ENCODE assay signal across 17 cellular contexts in the genomic region with DNA sequence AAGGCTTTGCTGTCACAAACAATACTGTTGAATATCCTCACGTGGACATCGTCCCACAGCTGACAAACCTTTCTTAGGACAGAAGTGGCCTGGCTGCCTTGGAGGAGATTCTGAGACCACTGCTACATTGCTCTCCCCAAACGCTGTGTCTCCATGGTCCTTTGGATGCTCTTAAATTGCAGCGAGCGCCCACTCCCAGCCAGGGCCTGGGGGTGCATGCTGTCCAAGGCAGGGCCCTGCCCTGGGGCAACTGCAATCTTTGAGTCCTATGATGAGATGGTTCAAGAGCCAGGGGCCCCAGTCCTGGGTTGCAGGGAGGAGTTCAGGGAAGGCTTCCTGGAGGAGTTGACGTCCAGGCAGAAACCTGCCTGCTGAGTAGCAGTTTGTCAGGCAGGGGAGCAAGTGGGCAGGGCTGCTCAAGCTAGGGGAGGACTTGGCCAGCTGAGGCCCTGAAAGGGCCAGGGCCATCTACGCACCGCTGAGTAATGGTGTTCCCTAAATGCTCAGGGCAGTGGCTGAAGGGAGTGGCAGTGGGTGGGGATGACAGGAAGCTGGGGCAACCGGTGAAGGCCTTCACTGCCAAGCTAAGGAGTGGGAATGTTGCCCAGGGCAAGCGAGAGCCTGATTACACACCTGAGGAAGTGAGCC. TPM values are rescaled to one million over a fixed set of nuclear protein-coding genes. Genes with fewer than 3 reads are reported as not detected.
A peak's percentile ranks its signal among the peaks of the same experiment; 100 is the strongest.
DNase-seq lines count a peak whose midpoint lies in the region; ATAC-seq and TF ChIP-seq lines count a peak whose summit lies in the region.
"Had no signal": no experiment of that assay in that cellular context is flagged by ENCODE, and none has a peak within 500 bp of the region (broad histone marks: within the 10 kb centered on the region; RNA-seq: fewer than 3 reads in every experiment).

No MANE protein-coding gene starts in this region.

- H3K27me3 ChIP-seq in mammary epithelial cell (ENCODE audit: insufficient read depth, low read length) (no peaks in the 10 kb centered on the region), lower lobe of right lung (ENCODE audit: low read depth) (peaks cover 4% of the 10 kb centered on the region), prostate gland (replicated peaks; ENCODE audit: insufficient read depth) (no peaks in the 10 kb centered on the region)

- peak overlapping the region; percentile 46 for H3K9ac ChIP-seq in mammary epithelial cell (ENCODE audit: insufficient read depth, low read length)

- no peak overlapping the region for H3K4me3 Mint-ChIP-seq in activated T-cell treated with anti-CD3 and anti-CD28 coated beads, Interleukin-2, amount 50 U/mL, for 72 hours
- H3K4me3 Mint-ChIP-seq: activated CD4-positive, alpha-beta T cell treated with anti-CD3 and anti-CD28 coated beads for 36 hours; activated naive CD8-positive, alpha-beta T cell treated with anti-CD3 and anti-CD28 coated beads for 36 hours had no signal

- H2AFZ ChIP-seq in mammary epithelial cell (ENCODE audit: low read depth, low read length), result no peak overlapping the region

- peak; percentile 13 to 35 for ATAC-seq in activated T-cell treated with anti-CD3 and anti-CD28 coated beads, Interleukin-2, amount 50 U/mL, for 72 hours (replicated peaks in 1 of 2)
- ATAC-seq in lower lobe of right lung, result peak; percentile 72 to 77
- ATAC-seq in GM21737 (IDR thresholded peaks at IDR 0.05; ENCODE audit: unreplicated experiment), result no peak
- ATAC-seq: activated CD4-positive, alpha-beta T cell treated with anti-CD3 and anti-CD28 coated beads for 36 hours; left cardiac atrium had no signal

- no peaks in the 10 kb centered on the region for H3K9me3 Mint-ChIP-seq in activated T-cell treated with anti-CD3 and anti-CD28 coated beads, Interleukin-2, amount 50 U/mL, for 72 hours
- H3K9me3 Mint-ChIP-seq: activated naive CD8-positive, alpha-beta T cell treated with anti-CD3 and anti-CD28 coated beads for 36 hours had no signal

- H3K4me1 Mint-ChIP-seq in activated T-cell treated with anti-CD3 and anti-CD28 coated beads, Interleukin-2, amount 50 U/mL, for 72 hours (ENCODE audit: low read depth), result no peaks in the 10 kb centered on the region
- H3K4me1 Mint-ChIP-seq: activated CD4-positive, alpha-beta T cell treated with anti-CD3 and anti-CD28 coated beads for 36 hours; activated naive CD8-positive, alpha-beta T cell treated with anti-CD3 and anti-CD28 coated beads for 36 hours had no signal

- H3K9me3 ChIP-seq in mammary epithelial cell (replicated peaks; ENCODE audit: insufficient read depth, low read length) (peaks cover 3% of the 10 kb centered on the region), lower lobe of right lung (no peaks in the 10 kb centered on the region), prostate gland (no peaks in the 10 kb centered on the region)

- no peaks in the 10 kb centered on the region for H3K79me2 ChIP-seq in mammary epithelial cell (ENCODE audit: insufficient read depth, low read length)

- peak overlapping the region; percentile 32 for H3K4me2 ChIP-seq in mammary epithelial cell (ENCODE audit: insufficient read depth, low read depth, low read length)
- H3K4me2 ChIP-seq: smooth muscle cell had no signal

- WGBS in mammary epithelial cell (ENCODE audit: low coverage, missing lambda C conversion rate), result 60% methylated on average over 8 of the region's 10 CpGs
- 80% methylated on average over 10 of the region's 10 CpGs for WGBS in urinary bladder
- 79% methylated on average over 10 of the region's 10 CpGs for WGBS in prostate gland

- dilution Hi-C loops in mammary epithelial cell (cut with HindIII; ENCODE audit: low sequenced_read_pairs), result no loop called here

- BruUV-seq in mammary epithelial cell (replicated peaks; lab: Mats Ljungman, UMichigan), result TSS peak; percentile 25

- H4K20me1 ChIP-seq in mammary epithelial cell (ENCODE audit: insufficient read depth, low read length), result no peaks in the 10 kb centered on the region

- peaks cover 24% of the 10 kb centered on the region for H3K27me3 Mint-ChIP-seq in activated T-cell treated with anti-CD3 and anti-CD28 coated beads, Interleukin-2, amount 50 U/mL, for 72 hours (ENCODE audit: low read depth)

- peak overlapping the region; percentile 98 for H3K27ac ChIP-seq in mammary epithelial cell (ENCODE audit: insufficient read depth, low read depth, low read length)
- H3K27ac ChIP-seq in lower lobe of right lung, result no peak overlapping the region
- H3K27ac ChIP-seq in urinary bladder (ENCODE audit: low read depth), result peak overlapping the region; percentile 57
- H3K27ac ChIP-seq in prostate gland, result no peak overlapping the region
- H3K27ac ChIP-seq: HL-60 had no signal

- in situ Hi-C loops in mammary epithelial cell (cut with MboI; ENCODE audit: low sequenced_read_pairs in 2 of 2), result no loop called here

- no peak for TF ChIP-seq CTCF in mammary epithelial cell (conservative IDR thresholded peaks at IDR 0.05 in 1 of 2, IDR thresholded peaks at IDR 0.05 in 1 of 2; ENCODE audit: extremely low read depth in 1 of 2, insufficient read depth in 1 of 2, low read depth in 1 of 2, low read length in 2 of 2)
- no peak for TF ChIP-seq CTCF in lower lobe of right lung (IDR thresholded peaks at IDR 0.05)
- TF ChIP-seq CTCF in prostate gland (IDR thresholded peaks at IDR 0.05), result no peak

- no peak for DNase-seq in activated T-cell treated with anti-CD3 and anti-CD28 coated beads, Interleukin-2, amount 50 U/mL, for 72 hours
- DNase-seq in activated T-cell treated with anti-CD3 and anti-CD28 coated beads, Interleukin-2, amount 50 U/mL, for 1 hour, result no peak
- peak; percentile 99 for DNase-seq in mammary epithelial cell
- no peak for DNase-seq in lower lobe of right lung
- no peak for DNase-seq in prostate gland (ENCODE audit: low spot score)
- DNase-seq in NOMO-1 treated with DMSO at 0.1 percent for 48 hours (lab: John Stamatoyannopoulos, UW; ENCODE audit: unreplicated experiment), result no peak
- DNase-seq: activated CD4-positive, alpha-beta T cell treated with anti-CD3 and anti-CD28 coated beads for 36 hours; activated naive CD8-positive, alpha-beta T cell treated with anti-CD3 and anti-CD28 coated beads for 36 hours; hippocampal formation; Kasumi-1; left cardiac atrium; NCI-H345; T-helper 9 cell had no signal

- H3K36me3 ChIP-seq in mammary epithelial cell (ENCODE audit: insufficient read depth, low read length), result no peaks in the 10 kb centered on the region
- no peaks in the 10 kb centered on the region for H3K36me3 ChIP-seq in lower lobe of right lung
- H3K36me3 ChIP-seq in urinary bladder (ENCODE audit: insufficient read depth), result no peaks in the 10 kb centered on the region
- H3K36me3 ChIP-seq in prostate gland, result no peaks in the 10 kb centered on the region

- H3K4me1 ChIP-seq in mammary epithelial cell (ENCODE audit: insufficient read depth, low read length) (peaks cover 54% of the 10 kb centered on the region), lower lobe of right lung (no peaks in the 10 kb centered on the region), urinary bladder (ENCODE audit: insufficient read depth) (no peaks in the 10 kb centered on the region), prostate gland (replicated peaks) (no peaks in the 10 kb centered on the region)

- intact Hi-C loops in mammary epithelial cell (cut with micrococcal nuclease) (loop anchor here (1.0 to 5.0 kb wide), 2 partner anchors 22 to 347 kb away; no protein-coding TSS in a partner anchor), lower lobe of right lung (cut with DNase I) (no loop called here), prostate gland (cut with DNase I) (no loop called here)

- no peak overlapping the region for H3K27ac Mint-ChIP-seq in activated T-cell treated with anti-CD3 and anti-CD28 coated beads, Interleukin-2, amount 50 U/mL, for 72 hours
- H3K27ac Mint-ChIP-seq: activated CD4-positive, alpha-beta T cell treated with anti-CD3 and anti-CD28 coated beads for 36 hours; activated naive CD8-positive, alpha-beta T cell treated with anti-CD3 and anti-CD28 coated beads for 36 hours had no signal

- H3K36me3 Mint-ChIP-seq in activated T-cell treated with anti-CD3 and anti-CD28 coated beads, Interleukin-2, amount 50 U/mL, for 72 hours (ENCODE audit: insufficient read depth in 2 of 2), result no peaks in the 10 kb centered on the region
- H3K36me3 Mint-ChIP-seq: activated naive CD8-positive, alpha-beta T cell treated with anti-CD3 and anti-CD28 coated beads for 36 hours had no signal

- CTCF ChIA-PET in mammary epithelial cell (lab: Charles Lee; ENCODE audit: low non-redundant PET), result interaction anchor here (0.6 to 1.1 kb wide), 3 partner anchors 10 to 33 kb away, joined by 4 to 8 read pairs (median 4); no protein-coding TSS in a partner anchor

- TF ChIP-seq POLR2A in prostate gland (IDR thresholded peaks at IDR 0.05), result no peak

- H3K4me3 ChIP-seq in mammary epithelial cell (replicated peaks in 1 of 3; ENCODE audit: insufficient read depth in 1 of 3, low read depth in 2 of 3, low read length in 3 of 3), result no peak overlapping the region
- H3K4me3 ChIP-seq in lower lobe of right lung, result no peak overlapping the region
- no peak overlapping the region for H3K4me3 ChIP-seq in urinary bladder (ENCODE audit: low read depth, low read length)
- no peak overlapping the region for H3K4me3 ChIP-seq in prostate gland
- H3K4me3 ChIP-seq: smooth muscle cell had no signal

RNA-seq across cellular contexts. Expression of a gene that starts 10.8 kb away (rescaled TPM):
- total RNA-seq in activated T-cell treated with anti-CD3 and anti-CD28 coated beads, Interleukin-2, amount 50 U/mL, for 72 hours, result under 1 TPM; 0.16 to 0.38 TPM
- 1,000 to 10,000 TPM in 1 of 2 donors, 100 to 1,000 TPM in 1; 574 to 1,408 TPM for total RNA-seq in mammary epithelial cell
- 1,215 TPM for polyA plus RNA-seq in mammary epithelial cell
- polyA minus RNA-seq in mammary epithelial cell, result 602 TPM
- 90.0 TPM for total RNA-seq in lower lobe of right lung
- total RNA-seq in urinary bladder, result 87.1 TPM
- 65.3 TPM for polyA plus RNA-seq in urinary bladder
- 100 to 1,000 TPM; 103 to 167 TPM for total RNA-seq in prostate gland

Comparison
In these comparisons a context has a peak if more than half of its experiments do, and no peak if none do; other contexts are left out.
1. H3K27ac ChIP-seq: peak in mammary epithelial cell (single experiment) and urinary bladder (single experiment); none in lower lobe of right lung (single experiment) and prostate gland (0 of 2).
2. RNA of a gene that starts 10.8 kb away (total RNA-seq): 574 to 1,408 TPM in mammary epithelial cell, 103 to 167 TPM in prostate gland, 90.0 TPM in lower lobe of right lung (single experiment) and 87.1 TPM in urinary bladder (single experiment); 0.16 to 0.38 TPM in activated T-cell treated with anti-CD3 and anti-CD28 coated beads, Interleukin-2, amount 50 U/mL, for 72 hours; every median in the first group is over 10 times any median in the second.